18 cellular contexts compared by ENCODE assay signal in the genomic region with DNA sequence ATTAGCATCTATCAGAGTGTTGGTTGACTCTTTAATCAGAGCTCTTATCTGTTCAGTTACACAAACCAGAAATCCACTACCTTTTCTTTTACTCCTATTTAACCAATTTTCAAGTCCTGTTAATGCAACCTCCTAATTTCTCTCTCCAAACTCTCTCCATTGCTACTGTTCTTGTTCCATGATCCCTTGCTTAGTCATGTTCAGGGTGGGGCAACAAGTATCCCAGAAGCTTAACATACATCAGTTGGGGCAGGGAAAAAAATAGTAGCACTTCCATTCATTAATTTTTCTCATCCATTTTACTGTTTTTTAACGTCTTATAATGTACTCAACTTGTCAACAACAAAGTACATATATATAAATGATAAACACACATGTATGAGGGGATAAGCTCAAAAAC.
"Had no signal": no experiment of that assay in that cellular context is flagged by ENCODE, and none has a peak within 500 bp of the region (broad histone marks: within the 10 kb centered on the region; RNA-seq: fewer than 3 reads in every experiment).

No MANE protein-coding gene starts in this region.

- H3K27ac ChIP-seq: epithelial cell of prostate, prostate gland, right lobe of liver, testis, WERI-Rb-1 had no signal

- H3K36me3 Mint-ChIP-seq: natural killer cell had no signal

- H3K27ac Mint-ChIP-seq: activated CD4-positive, alpha-beta T cell treated with anti-CD3 and anti-CD28 coated beads, Interleukin-2, amount 10 ng/mL, durations not matched to agents 24 days and 14 days; activated naive CD8-positive, alpha-beta T cell treated with anti-CD3 and anti-CD28 coated beads, Interleukin-2, amount 50 U/mL, for 24 hours; natural killer cell had no signal

- ATAC-seq: activated naive CD8-positive, alpha-beta T cell treated with anti-CD3 and anti-CD28 coated beads, Interleukin-2, amount 50 U/mL, for 24 hours; left lobe of liver; natural killer cell; right lobe of liver had no signal

- H3K9me3 ChIP-seq: prostate gland, right lobe of liver, testis had no signal

- H3K4me1 Mint-ChIP-seq: activated CD4-positive, alpha-beta T cell treated with anti-CD3 and anti-CD28 coated beads, Interleukin-2, amount 10 ng/mL, durations not matched to agents 24 days and 14 days; activated naive CD8-positive, alpha-beta T cell treated with anti-CD3 and anti-CD28 coated beads, Interleukin-2, amount 50 U/mL, for 24 hours; natural killer cell had no signal

- H3K36me3 ChIP-seq: prostate gland, right lobe of liver, WERI-Rb-1 had no signal

- H3K4me3 ChIP-seq: prostate gland, right lobe of liver, testis had no signal

- H3K9me3 Mint-ChIP-seq: activated CD4-positive, alpha-beta T cell treated with anti-CD3 and anti-CD28 coated beads, Interleukin-2, amount 10 ng/mL, durations not matched to agents 24 days and 14 days; activated naive CD8-positive, alpha-beta T cell treated with anti-CD3 and anti-CD28 coated beads, Interleukin-2, amount 50 U/mL, for 24 hours; natural killer cell had no signal

- H3K4me1 ChIP-seq: prostate gland, right lobe of liver, testis had no signal

- H3K4me3 Mint-ChIP-seq: activated CD4-positive, alpha-beta T cell treated with anti-CD3 and anti-CD28 coated beads, Interleukin-2, amount 10 ng/mL, durations not matched to agents 24 days and 14 days; activated naive CD8-positive, alpha-beta T cell treated with anti-CD3 and anti-CD28 coated beads, Interleukin-2, amount 50 U/mL, for 24 hours; natural killer cell had no signal

- DNase-seq: activated CD4-positive, alpha-beta T cell treated with anti-CD3 and anti-CD28 coated beads, Interleukin-2, amount 10 ng/mL, durations not matched to agents 24 days and 14 days; activated CD8-positive, alpha-beta memory T cell treated with anti-CD3 and anti-CD28 coated beads for 24 hours; activated naive CD4-positive, alpha-beta T cell treated with Interleukin-2 at 50 U/mL for 16 hours; activated naive CD8-positive, alpha-beta T cell treated with anti-CD3 and anti-CD28 coated beads, Interleukin-2, amount 50 U/mL, for 24 hours; central memory CD4-positive, alpha-beta T cell; cortex of kidney; effector memory CD4-positive, alpha-beta T cell; head of caudate nucleus; natural killer cell; right lobe of liver; stimulated activated CD4-positive, alpha-beta T cell treated with anti-CD3 and anti-CD28 coated beads, Interleukin-12 subunit alpha, Interleukin-12 subunit beta, amount 100 ng/mL, for 4 hours; stimulated activated naive CD4-positive, alpha-beta T cell treated with Interleukin-2 at 50 U/mL for 16 hours; T-helper 9 cell; testis; WERI-Rb-1 had no signal

- H3K27me3 ChIP-seq: right lobe of liver, testis had no signal
